In genomic region chr4:95540227-95540626, GRCh38 we compare ENCODE assay signal across 25 cellular contexts. TPM values are rescaled to one million over a fixed set of nuclear protein-coding genes. Genes with fewer than 3 reads are reported as not detected.
DNase-seq lines count a peak whose midpoint lies in the region; ATAC-seq and TF ChIP-seq lines count a peak whose summit lies in the region.
"Had no signal": no experiment of that assay in that cellular context is flagged by ENCODE, and none has a peak within 500 bp of the region (broad histone marks: within the 10 kb centered on the region; RNA-seq: fewer than 3 reads in every experiment).

No MANE protein-coding gene starts in this region.

- H2AFZ ChIP-seq in mammary epithelial cell (ENCODE audit: low read depth, low read length), result no peak overlapping the region
- peak overlapping the region; percentile 75 for H2AFZ ChIP-seq in osteoblast (ENCODE audit: low read length)
- H2AFZ ChIP-seq: neural progenitor cell had no signal

- TF ChIP-seq POLR2A in breast epithelium (IDR thresholded peaks at IDR 0.05) (no peak), heart left ventricle (IDR thresholded peaks at IDR 0.05) (no peak)

- no peaks in the 10 kb centered on the region for H3K9me3 Mint-ChIP-seq in Calu3 (ENCODE audit: low read depth, unreplicated experiment)
- H3K9me3 Mint-ChIP-seq: activated CD4-positive, alpha-beta T cell treated with anti-CD3 and anti-CD28 coated beads, Interleukin-2, amount 10 ng/mL, durations not matched to agents 24 days and 14 days had no signal

- no peaks in the 10 kb centered on the region for H3K27me3 Mint-ChIP-seq in Calu3 (ENCODE audit: unreplicated experiment)

- intact Hi-C loops in mammary epithelial cell (cut with micrococcal nuclease) (loop anchor here (10.0 kb wide), 1 partner anchor 155 kb away; no protein-coding TSS in a partner anchor), breast epithelium (cut with DNase I; ENCODE audit: low total_unique reads) (no loop called here), heart left ventricle (cut with DNase I) (loop anchor here in 2 of 10 donors (10.0 kb wide), 2 partner anchors 85 to 375 kb away; no protein-coding TSS in a partner anchor), Calu3 (cut with micrococcal nuclease; ENCODE audit: unreplicated experiment) (no loop called here)

- H3K79me2 ChIP-seq in mammary epithelial cell (ENCODE audit: insufficient read depth, low read length), result peaks cover 80% of the 10 kb centered on the region
- H3K79me2 ChIP-seq in osteoblast (ENCODE audit: insufficient read depth, low read length), result peaks cover 77% of the 10 kb centered on the region

- H3K4me1 Mint-ChIP-seq in Calu3 (ENCODE audit: low read depth, unreplicated experiment), result no peaks in the 10 kb centered on the region
- H3K4me1 Mint-ChIP-seq: activated CD4-positive, alpha-beta T cell treated with anti-CD3 and anti-CD28 coated beads, Interleukin-2, amount 10 ng/mL, durations not matched to agents 24 days and 14 days had no signal

- dilution Hi-C loops in mammary epithelial cell (cut with HindIII; ENCODE audit: low sequenced_read_pairs), result no loop called here

- ATAC-seq in heart left ventricle (peak in 2 of 4 donors; percentile 65 to 69), GM21786 (IDR thresholded peaks at IDR 0.05; ENCODE audit: unreplicated experiment) (no peak)
- ATAC-seq: psoas muscle had no signal

- H3K27ac ChIP-seq in mammary epithelial cell (ENCODE audit: insufficient read depth, low read depth, low read length) (peak overlapping the region; percentile 77), breast epithelium (peak overlapping the region in 1 of 2 donors; percentile 2), heart left ventricle (peak overlapping the region in 10 of 12 donors; percentile 10 to 66 (median 52)), osteoblast (ENCODE audit: low read depth, low read length) (peak overlapping the region; percentile 67)
- H3K27ac ChIP-seq: BLaER1, neural progenitor cell, psoas muscle had no signal

- H3K4me1 ChIP-seq in mammary epithelial cell (ENCODE audit: insufficient read depth, low read length) (peaks cover 3% of the 10 kb centered on the region), breast epithelium (no peaks in the 10 kb centered on the region), heart left ventricle (peaks cover 0 to 2% (median 0%) of the 10 kb centered on the region in 12 donors), osteoblast (ENCODE audit: insufficient read depth, low read length) (peaks cover 42% of the 10 kb centered on the region)
- H3K4me1 ChIP-seq: BLaER1, neural progenitor cell, psoas muscle, tibial nerve had no signal

- TF ChIP-seq CTCF in mammary epithelial cell (conservative IDR thresholded peaks at IDR 0.05 in 1 of 2, IDR thresholded peaks at IDR 0.05 in 1 of 2; ENCODE audit: extremely low read depth in 1 of 2, insufficient read depth in 1 of 2, low read depth in 1 of 2, low read length in 2 of 2) (no peak), breast epithelium (IDR thresholded peaks at IDR 0.05) (no peak), heart left ventricle (IDR thresholded peaks at IDR 0.05) (no peak), osteoblast (IDR thresholded peaks at IDR 0.05; ENCODE audit: extremely low read depth, low read depth, low read length) (no peak), Calu3 (IDR thresholded peaks at IDR 0.05; ENCODE audit: unreplicated experiment) (no peak)

- H3K36me3 Mint-ChIP-seq in Calu3 (ENCODE audit: insufficient read depth, unreplicated experiment), result no peaks in the 10 kb centered on the region

- no peak overlapping the region for H3K4me3 Mint-ChIP-seq in Calu3 (ENCODE audit: low read depth, unreplicated experiment)
- H3K4me3 Mint-ChIP-seq: activated CD4-positive, alpha-beta T cell treated with anti-CD3 and anti-CD28 coated beads, Interleukin-2, amount 10 ng/mL, durations not matched to agents 24 days and 14 days; neural progenitor cell had no signal

- H3K4me3 ChIP-seq in mammary epithelial cell (replicated peaks in 1 of 3; ENCODE audit: insufficient read depth in 1 of 3, low read depth in 2 of 3, low read length in 3 of 3) (peak overlapping the region in 1 of 3 experiments; percentile 14), breast epithelium (no peak overlapping the region), heart left ventricle (peak overlapping the region in 4 of 12 donors; percentile 2 to 44 (median 24)), osteoblast (ENCODE audit: insufficient read depth, low read length) (peak overlapping the region; percentile 49)
- H3K4me3 ChIP-seq: adrenal gland, BLaER1, neural progenitor cell, psoas muscle, tibial nerve had no signal

- 47% methylated on average over 3 of the region's 3 CpGs for WGBS in mammary epithelial cell (ENCODE audit: low coverage, missing lambda C conversion rate)
- 43 to 49% (median 46%) methylated on average over 3 of the region's 3 CpGs for WGBS in heart left ventricle, 4 donors

- DNase-seq in mammary epithelial cell (peak; percentile 34), breast epithelium (ENCODE audit: low spot score in 2 of 2) (no peak), heart left ventricle (no peak), osteoblast (ENCODE audit: insufficient read length, low spot score, missing footprints) (no peak), Calu3 (no peak), GOT3 (lab: John Stamatoyannopoulos, UW) (no peak), cortex of kidney (lab: John Stamatoyannopoulos, UW) (no peak)
- DNase-seq: activated CD4-positive, alpha-beta T cell treated with anti-CD3 and anti-CD28 coated beads, Interleukin-2, amount 10 ng/mL, durations not matched to agents 24 days and 14 days; activated CD8-positive, alpha-beta memory T cell treated with anti-CD3 and anti-CD28 coated beads, Interleukin-2, amount 50 U/mL, for 48 hours; activated gamma-delta T cell; adrenal gland; cerebellar nuclear complex; kidney; NCI-H1417 treated with DMSO at 0.1 percent for 48 hours; NCI-H526; psoas muscle; small intestine; stimulated activated CD4-positive, alpha-beta T cell treated with anti-CD3 and anti-CD28 coated beads, Interleukin-4, amount 100 ng/mL, for 4 hours; T-helper 1 cell had no signal

- H3K27me3 ChIP-seq in mammary epithelial cell (ENCODE audit: insufficient read depth, low read length) (no peaks in the 10 kb centered on the region), breast epithelium (no peaks in the 10 kb centered on the region), heart left ventricle (no peaks in the 10 kb centered on the region), osteoblast (ENCODE audit: insufficient read depth, low read length) (no peaks in the 10 kb centered on the region)
- H3K27me3 ChIP-seq: adrenal gland, BLaER1, tibial nerve had no signal

- in situ Hi-C loops in mammary epithelial cell (cut with MboI; ENCODE audit: low sequenced_read_pairs in 2 of 2), result no loop called here

- H4K20me1 ChIP-seq in mammary epithelial cell (ENCODE audit: insufficient read depth, low read length) (no peaks in the 10 kb centered on the region), osteoblast (ENCODE audit: insufficient read depth, low read length) (no peaks in the 10 kb centered on the region)
- H4K20me1 ChIP-seq: BLaER1 had no signal

- no peak overlapping the region for H3K27ac Mint-ChIP-seq in Calu3 (ENCODE audit: unreplicated experiment)
- H3K27ac Mint-ChIP-seq: activated CD4-positive, alpha-beta T cell treated with anti-CD3 and anti-CD28 coated beads, Interleukin-2, amount 10 ng/mL, durations not matched to agents 24 days and 14 days; neural progenitor cell had no signal

- H3K4me2 ChIP-seq in mammary epithelial cell (ENCODE audit: insufficient read depth, low read depth, low read length) (peak overlapping the region; percentile 68), osteoblast (ENCODE audit: insufficient read depth, low read length) (peak overlapping the region; percentile 89)
- H3K4me2 ChIP-seq: BLaER1, neural progenitor cell had no signal

- BruUV-seq in mammary epithelial cell (replicated peaks; lab: Mats Ljungman, UMichigan) (no TSS peak), Calu3 (replicated peaks; lab: Mats Ljungman, UMichigan) (no TSS peak)

- CTCF ChIA-PET in mammary epithelial cell (lab: Charles Lee; ENCODE audit: low non-redundant PET), result no interaction called here
- CTCF ChIA-PET in Calu3 (lab: Charles Lee), result no interaction called here

- no peak overlapping the region for H3K9ac ChIP-seq in mammary epithelial cell (ENCODE audit: insufficient read depth, low read length)
- H3K9ac ChIP-seq: BLaER1, neural progenitor cell had no signal

- H3K36me3 ChIP-seq in mammary epithelial cell (ENCODE audit: insufficient read depth, low read length) (no peaks in the 10 kb centered on the region), breast epithelium (no peaks in the 10 kb centered on the region), heart left ventricle (no peaks in the 10 kb centered on the region), osteoblast (ENCODE audit: insufficient read depth, low read length) (no peaks in the 10 kb centered on the region)
- H3K36me3 ChIP-seq: adrenal gland, BLaER1, neural progenitor cell, tibial nerve had no signal

- no peaks in the 10 kb centered on the region for H3K9me3 ChIP-seq in mammary epithelial cell (replicated peaks; ENCODE audit: insufficient read depth, low read length)
- H3K9me3 ChIP-seq in breast epithelium, result no peaks in the 10 kb centered on the region
- H3K9me3 ChIP-seq in heart left ventricle, result no peaks in the 10 kb centered on the region
- H3K9me3 ChIP-seq in osteoblast (ENCODE audit: low read depth, low read length), result no peaks in the 10 kb centered on the region
- H3K9me3 ChIP-seq: adrenal gland, BLaER1, psoas muscle, tibial nerve had no signal

RNA-seq across cellular contexts. Expression of gene UNC5C, which starts 8.5 kb away (rescaled TPM):
- 1 to 10 TPM; 4.5 to 9.8 TPM for total RNA-seq in mammary epithelial cell
- 3.0 TPM for polyA plus RNA-seq in mammary epithelial cell
- polyA minus RNA-seq in mammary epithelial cell, result 22.3 TPM
- 10 to 100 TPM in 1 of 3 donors, 1 to 10 TPM in 2; 6.2 to 20.9 (median 6.2) TPM for total RNA-seq in breast epithelium
- total RNA-seq in heart left ventricle, result 1 to 10 TPM; 1.3 to 2.8 (median 1.8) TPM
- polyA plus RNA-seq in heart left ventricle, result under 1 TPM; 0.23 to 0.69 TPM
- total RNA-seq in osteoblast, result 9.0 and 13.6 TPM in 2 replicates
- not detected in 2 replicates for total RNA-seq in Calu3 (2022)
- total RNA-seq: activated CD4-positive, alpha-beta T cell treated with anti-CD3 and anti-CD28 coated beads, Interleukin-2, amount 10 ng/mL, durations not matched to agents 24 days and 14 days; MCF 10A; mononuclear cell had no signal
